Comparison of ENCODE assay signal across 8 cellular contexts in genomic region chr5:134370871-134371833, GRCh38. TPM values are rescaled to one million over a fixed set of nuclear protein-coding genes. Genes with fewer than 3 reads are reported as not detected.
DNase-seq lines count a peak whose midpoint lies in the region; ATAC-seq, FAIRE-seq and TF ChIP-seq lines count a peak whose summit lies in the region.

UBE2B (plus strand) TSS chr5:134371569; CDS start chr5:134371596, 27 bp downstream.

- peak; percentile 91 for DNase-seq in D341Med (ENCODE audit: low spot score)
- peak; percentile 90 for DNase-seq in HuH-7 (ENCODE audit: low spot score)
- peak; percentile 97 for DNase-seq in activated CD8-positive, alpha-beta memory T cell treated with anti-CD3 and anti-CD28 coated beads, Interleukin-2, amount 50 U/mL, for 48 hours
- peak; percentile 91 to 96 for DNase-seq in stimulated activated CD8-positive, alpha-beta memory T cell treated with anti-CD3 and anti-CD28 coated beads, Interleukin-15, amount 100 ng/mL, for 4 hours (ENCODE audit: low read depth in 2 of 2)

- 0% methylated on average over 31 to 57 of the region's 74 CpGs for WGBS in mesodermal cell (ENCODE audit: insufficient coverage in 2 of 2), 2 experiments

- ATAC-seq in GM21515 (IDR thresholded peaks at IDR 0.05; ENCODE audit: unreplicated experiment): peak; percentile 72

- TF ChIP-seq CTCF in OCI-LY3 (IDR thresholded peaks at IDR 0.05; ENCODE audit: low read depth, low read length): no peak

- peak within 1 kb of the TSS; percentile 92 for H2AFZ ChIP-seq in OCI-LY3 (ENCODE audit: low read depth, low read length)

- peaks cover 12% of the 10 kb centered on the region for H4K20me1 ChIP-seq in OCI-LY3 (ENCODE audit: insufficient read depth, low read length)

- H3K36me3 ChIP-seq in OCI-LY3 (replicated peaks; ENCODE audit: low read depth, low read length): peaks cover 4% of the 10 kb centered on the region
- peaks cover 29% of the 10 kb centered on the region for H3K36me3 ChIP-seq in mesodermal cell (ENCODE audit: control insufficient read depth, insufficient read depth, low read length)

- H3K9me3 ChIP-seq in OCI-LY3 (ENCODE audit: insufficient read depth, low read length): no peaks in the 10 kb centered on the region
- H3K9me3 ChIP-seq in mesodermal cell (ENCODE audit: control insufficient read depth, low read length): peaks cover 5% of the 10 kb centered on the region

- FAIRE-seq in endometrium (lab: Jason Lieb, UNC): peak; percentile 95

- H3K79me2 ChIP-seq in OCI-LY3 (ENCODE audit: low read length): peaks cover 57% of the 10 kb centered on the region

- peaks cover 22% of the 10 kb centered on the region for H3K4me1 ChIP-seq in OCI-LY3 (ENCODE audit: low read length)
- no peaks in the 10 kb centered on the region for H3K4me1 ChIP-seq in mesodermal cell (ENCODE audit: control insufficient read depth, insufficient read depth, low read length, poor library complexity, severe bottlenecking)

- peak within 1 kb of the TSS; percentile 99 for H3K9ac ChIP-seq in OCI-LY3 (ENCODE audit: low read length)

- peak within 1 kb of the TSS; percentile 95 for H3K4me2 ChIP-seq in OCI-LY3 (ENCODE audit: low read length)

- H3K27me3 ChIP-seq in OCI-LY3 (ENCODE audit: low read depth, low read length): no peaks in the 10 kb centered on the region

- H3K27ac ChIP-seq in OCI-LY3 (ENCODE audit: low read length): peak within 1 kb of the TSS; percentile 81
- peak within 1 kb of the TSS; percentile 100 for H3K27ac ChIP-seq in mesodermal cell (ENCODE audit: low read depth, low read length, severe bottlenecking)

- peak within 1 kb of the TSS; percentile 97 for H3K4me3 ChIP-seq in OCI-LY3 (ENCODE audit: low read length)
- peak within 1 kb of the TSS; percentile 91 for H3K4me3 ChIP-seq in mesodermal cell (ENCODE audit: extremely low read depth, insufficient read depth, low read length, poor library complexity, severe bottlenecking)

RNA-seq across cellular contexts. Expression of gene UBE2B, which starts in this region (rescaled TPM):
- polyA plus RNA-seq in mesodermal cell (2013, experiment 1 of 2): 95.6 TPM
- polyA plus RNA-seq in mesodermal cell (2013, experiment 2 of 2): 100 TPM

Comparison
In these comparisons a context has a peak if more than half of its experiments do, and no peak if none do; other contexts are left out.
1. Peak in every context shown above with its lines: DNase-seq, ATAC-seq, H3K4me3 ChIP-seq and H3K27ac ChIP-seq.